ENCODE assay signal across 13 cellular contexts in the genomic region with DNA sequence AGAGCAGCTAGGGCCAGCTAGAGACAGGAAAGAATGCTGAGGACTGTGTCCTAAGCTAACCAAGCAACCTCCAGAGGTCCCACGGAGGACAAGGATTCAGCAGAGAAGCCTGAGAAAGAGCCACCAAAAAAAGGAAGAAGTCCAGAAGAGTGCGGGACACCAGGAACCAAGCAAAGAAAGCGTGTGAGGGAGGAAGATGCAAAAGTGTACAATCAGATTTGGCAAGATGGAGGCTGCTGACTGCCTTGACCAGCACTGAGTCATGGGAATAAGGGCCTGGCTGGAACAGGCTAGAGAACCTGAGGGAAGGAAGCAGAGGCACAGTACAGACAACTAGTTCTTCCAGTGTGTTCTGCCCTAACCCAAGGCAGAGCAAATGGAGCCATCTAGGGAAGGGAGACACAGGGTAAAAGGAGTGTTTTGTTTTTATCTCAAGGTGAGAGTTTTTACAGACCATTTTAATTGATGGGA. TPM values are rescaled to one million over a fixed set of nuclear protein-coding genes. Genes with fewer than 3 reads are reported as not detected.
A peak's percentile ranks its signal among the peaks of the same experiment; 100 is the strongest.
DNase-seq lines count a peak whose midpoint lies in the region; ATAC-seq and TF ChIP-seq lines count a peak whose summit lies in the region.
"Had no signal": no experiment of that assay in that cellular context is flagged by ENCODE, and none has a peak within 500 bp of the region (broad histone marks: within the 10 kb centered on the region; RNA-seq: fewer than 3 reads in every experiment).

No MANE protein-coding gene starts in this region.

- H3K9me3 Mint-ChIP-seq in effector memory CD8-positive, alpha-beta T cell, result no peaks in the 10 kb centered on the region

- no peak for DNase-seq in Right ventricle myocardium inferior (ENCODE audit: missing footprints)
- no peak for DNase-seq in cardiac septum (ENCODE audit: low spot score)
- DNase-seq in SKM-1 (lab: John Stamatoyannopoulos, UW; ENCODE audit: unreplicated experiment), result peak; percentile 60
- DNase-seq in left ventricle myocardium superior, result no peak
- no peak for DNase-seq in thoracic aorta (ENCODE audit: low spot score)
- DNase-seq in C1 segment of cervical spinal cord (lab: John Stamatoyannopoulos, UW), result no peak
- no peak for DNase-seq in effector memory CD8-positive, alpha-beta T cell
- DNase-seq in Peyer's patch, result no peak
- DNase-seq: activated CD8-positive, alpha-beta T cell treated with anti-CD3 and anti-CD28 coated beads, Interleukin-2, amount 10 ng/mL, durations not matched to agents 7 days and 5 days; KG1; SHP77 had no signal

- no peaks in the 10 kb centered on the region for H3K27me3 ChIP-seq in thoracic aorta (replicated peaks; ENCODE audit: insufficient read depth)
- no peaks in the 10 kb centered on the region for H3K27me3 ChIP-seq in Peyer's patch
- H3K27me3 ChIP-seq: cardiac muscle cell had no signal

- peaks cover 6% of the 10 kb centered on the region for H3K36me3 Mint-ChIP-seq in effector memory CD8-positive, alpha-beta T cell (ENCODE audit: insufficient read depth)

- peak overlapping the region in 1 of 2 donors; percentile 42 for H3K27ac Mint-ChIP-seq in effector memory CD8-positive, alpha-beta T cell
- H3K27ac Mint-ChIP-seq: activated CD8-positive, alpha-beta T cell treated with anti-CD3 and anti-CD28 coated beads, Interleukin-2, amount 10 ng/mL, durations not matched to agents 7 days and 5 days had no signal

- H3K4me3 ChIP-seq in thoracic aorta (no peak overlapping the region), Peyer's patch (no peak overlapping the region)
- H3K4me3 ChIP-seq: cardiac muscle cell had no signal

- H3K4me3 Mint-ChIP-seq in effector memory CD8-positive, alpha-beta T cell, result no peak overlapping the region
- H3K4me3 Mint-ChIP-seq: activated CD8-positive, alpha-beta T cell treated with anti-CD3 and anti-CD28 coated beads, Interleukin-2, amount 10 ng/mL, durations not matched to agents 7 days and 5 days had no signal

- intact Hi-C loops in Right ventricle myocardium inferior (cut with DNase I) (no loop called here), cardiac septum (cut with DNase I) (no loop called here), left ventricle myocardium superior (cut with micrococcal nuclease) (no loop called here)

- H3K36me3 ChIP-seq in thoracic aorta (no peaks in the 10 kb centered on the region), Peyer's patch (no peaks in the 10 kb centered on the region)
- H3K36me3 ChIP-seq: cardiac muscle cell had no signal

- H3K27ac ChIP-seq in thoracic aorta (peak overlapping the region in 1 of 2 donors; percentile 23), Peyer's patch (no peak overlapping the region)
- H3K27ac ChIP-seq: cardiac muscle cell had no signal

- H3K9me3 ChIP-seq in thoracic aorta, result no peaks in the 10 kb centered on the region
- H3K9me3 ChIP-seq in Peyer's patch, result no peaks in the 10 kb centered on the region

- H3K4me1 ChIP-seq in thoracic aorta (ENCODE audit: control insufficient read depth in 1 of 2, low read depth in 2 of 2), result peaks cover 35 to 82% of the 10 kb centered on the region in 2 donors
- peaks cover 0 to 15% (median 0%) of the 10 kb centered on the region in 4 donors for H3K4me1 ChIP-seq in Peyer's patch

- no peak for TF ChIP-seq POLR2A in Peyer's patch (IDR thresholded peaks at IDR 0.05)

- peaks cover 37 to 70% of the 10 kb centered on the region in 2 donors for H3K4me1 Mint-ChIP-seq in effector memory CD8-positive, alpha-beta T cell (ENCODE audit: low read depth in 2 of 2)

- ATAC-seq in Right ventricle myocardium inferior (peak; percentile 47), left ventricle myocardium superior (peak; percentile 60), thoracic aorta (ENCODE audit: insufficient number of reproducible peaks, low FRiP score, low read depth) (peak; percentile 11)
- no peak for ATAC-seq in effector memory CD8-positive, alpha-beta T cell (replicated peaks)
- ATAC-seq: activated CD8-positive, alpha-beta T cell treated with anti-CD3 and anti-CD28 coated beads, Interleukin-2, amount 10 ng/mL, durations not matched to agents 7 days and 5 days; sciatic nerve had no signal

- H3K27me3 Mint-ChIP-seq in effector memory CD8-positive, alpha-beta T cell, result no peaks in the 10 kb centered on the region

- TF ChIP-seq CTCF in thoracic aorta (IDR thresholded peaks at IDR 0.05) (no peak), Peyer's patch (IDR thresholded peaks at IDR 0.05) (no peak)

RNA-seq across cellular contexts. Expression of gene TP53BP2, which starts 18.5 kb away (rescaled TPM):
- total RNA-seq in Right ventricle myocardium inferior (18.7 TPM), cardiac septum (24.9 TPM), left ventricle myocardium superior (22.1 TPM), thoracic aorta (10 to 100 TPM; 63.1 to 88.9 TPM), Peyer's patch (100 to 1,000 TPM in 1 of 4 donors, 10 to 100 TPM in 3; 31.7 to 196 (median 58.2) TPM)
